ENCODE assay signal across 1 cellular context in the genomic region with DNA sequence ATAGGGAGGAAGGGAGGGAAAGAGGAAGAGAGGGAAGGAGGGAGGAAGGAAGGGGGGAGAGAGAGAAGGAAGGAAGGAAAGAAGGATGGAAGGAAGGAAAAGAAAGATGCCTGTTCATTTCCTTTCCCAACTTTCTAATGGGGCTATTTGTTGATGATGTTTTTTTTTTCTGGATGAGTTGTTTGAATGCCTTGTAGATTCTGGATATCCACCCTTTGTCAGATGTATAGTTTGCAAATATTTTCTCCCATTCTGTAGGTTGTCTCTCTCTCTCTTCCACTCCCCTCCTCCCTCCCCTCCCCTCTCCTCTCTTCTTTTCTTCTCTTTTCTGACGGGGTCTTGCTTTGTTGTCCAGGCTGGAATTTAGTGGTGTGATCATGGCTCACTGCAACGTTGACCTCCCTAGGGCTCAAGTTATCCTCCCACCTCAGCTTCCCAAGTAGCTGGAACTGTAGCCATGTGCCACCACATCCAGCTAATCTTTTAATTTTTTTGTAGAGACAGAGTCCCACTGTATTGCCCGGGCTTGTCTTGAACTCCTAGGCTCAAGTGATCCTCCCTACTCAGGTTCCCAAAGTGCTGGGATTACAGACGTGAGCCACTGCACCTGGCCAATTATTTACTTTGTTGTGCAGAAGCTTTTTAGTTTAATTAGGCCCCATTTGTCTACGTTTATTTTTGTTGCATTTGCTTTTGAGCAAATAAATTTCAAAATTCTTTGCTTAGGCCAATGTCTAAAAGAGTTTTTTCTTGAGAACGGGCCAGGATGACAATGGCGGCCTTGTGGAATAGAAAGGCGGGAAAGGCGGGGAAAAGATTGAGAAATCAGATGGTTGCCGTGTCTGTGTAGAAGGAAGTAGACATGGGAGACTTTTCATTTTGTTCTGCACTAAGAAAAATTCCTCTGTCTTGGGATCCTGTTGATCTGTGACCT.
TF ChIP-seq lines count a peak whose summit lies in the region.

No MANE protein-coding gene starts in this region.

TF ChIP-seq in HepG2, 621 proteins besides CTCF, POLR2A, EP300 and RAD21 (continued from another document and continues in another):
- TF ChIP-seq, protein P1, sequence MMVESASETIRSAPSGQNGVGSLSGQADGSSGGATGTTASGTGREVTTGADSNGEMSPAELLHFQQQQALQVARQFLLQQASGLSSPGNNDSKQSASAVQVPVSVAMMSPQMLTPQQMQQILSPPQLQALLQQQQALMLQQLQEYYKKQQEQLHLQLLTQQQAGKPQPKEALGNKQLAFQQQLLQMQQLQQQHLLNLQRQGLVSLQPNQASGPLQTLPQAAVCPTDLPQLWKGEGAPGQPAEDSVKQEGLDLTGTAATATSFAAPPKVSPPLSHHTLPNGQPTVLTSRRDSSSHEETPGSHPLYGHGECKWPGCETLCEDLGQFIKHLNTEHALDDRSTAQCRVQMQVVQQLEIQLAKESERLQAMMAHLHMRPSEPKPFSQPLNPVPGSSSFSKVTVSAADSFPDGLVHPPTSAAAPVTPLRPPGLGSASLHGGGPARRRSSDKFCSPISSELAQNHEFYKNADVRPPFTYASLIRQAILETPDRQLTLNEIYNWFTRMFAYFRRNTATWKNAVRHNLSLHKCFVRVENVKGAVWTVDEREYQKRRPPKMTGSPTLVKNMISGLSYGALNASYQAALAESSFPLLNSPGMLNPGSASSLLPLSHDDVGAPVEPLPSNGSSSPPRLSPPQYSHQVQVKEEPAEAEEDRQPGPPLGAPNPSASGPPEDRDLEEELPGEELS (CRISPR knock-in tag; IDR thresholded peaks at IDR 0.05): peak; percentile 64; the same call in 1 of the 2 replicates
- no peak for TF ChIP-seq GABPB1 (CRISPR knock-in tag; IDR thresholded peaks at IDR 0.05)
- TF ChIP-seq, protein P2, sequence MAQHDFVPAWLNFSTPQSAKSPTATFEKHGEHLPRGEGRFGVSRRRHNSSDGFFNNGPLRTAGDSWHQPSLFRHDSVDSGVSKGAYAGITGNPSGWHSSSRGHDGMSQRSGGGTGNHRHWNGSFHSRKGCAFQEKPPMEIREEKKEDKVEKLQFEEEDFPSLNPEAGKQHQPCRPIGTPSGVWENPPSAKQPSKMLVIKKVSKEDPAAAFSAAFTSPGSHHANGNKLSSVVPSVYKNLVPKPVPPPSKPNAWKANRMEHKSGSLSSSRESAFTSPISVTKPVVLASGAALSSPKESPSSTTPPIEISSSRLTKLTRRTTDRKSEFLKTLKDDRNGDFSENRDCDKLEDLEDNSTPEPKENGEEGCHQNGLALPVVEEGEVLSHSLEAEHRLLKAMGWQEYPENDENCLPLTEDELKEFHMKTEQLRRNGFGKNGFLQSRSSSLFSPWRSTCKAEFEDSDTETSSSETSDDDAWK (CRISPR knock-in tag; IDR thresholded peaks at IDR 0.05): no peak
- TF ChIP-seq, protein P3, sequence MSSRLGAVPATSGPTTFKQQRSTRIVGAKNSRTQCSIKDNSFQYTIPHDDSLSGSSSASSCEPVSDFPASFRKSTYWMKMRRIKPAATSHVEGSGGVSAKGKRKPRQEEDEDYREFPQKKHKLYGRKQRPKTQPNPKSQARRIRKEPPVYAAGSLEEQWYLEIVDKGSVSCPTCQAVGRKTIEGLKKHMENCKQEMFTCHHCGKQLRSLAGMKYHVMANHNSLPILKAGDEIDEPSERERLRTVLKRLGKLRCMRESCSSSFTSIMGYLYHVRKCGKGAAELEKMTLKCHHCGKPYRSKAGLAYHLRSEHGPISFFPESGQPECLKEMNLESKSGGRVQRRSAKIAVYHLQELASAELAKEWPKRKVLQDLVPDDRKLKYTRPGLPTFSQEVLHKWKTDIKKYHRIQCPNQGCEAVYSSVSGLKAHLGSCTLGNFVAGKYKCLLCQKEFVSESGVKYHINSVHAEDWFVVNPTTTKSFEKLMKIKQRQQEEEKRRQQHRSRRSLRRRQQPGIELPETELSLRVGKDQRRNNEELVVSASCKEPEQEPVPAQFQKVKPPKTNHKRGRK (CRISPR knock-in tag; IDR thresholded peaks at IDR 0.05): 0 out of 2 replicates have a peak, but pooled peaks have one; percentile 31
- no peak for TF ChIP-seq CHD4 (IDR thresholded peaks at IDR 0.05; ENCODE audit: borderline replicate concordance, low read length)
- TF ChIP-seq, protein P4, sequence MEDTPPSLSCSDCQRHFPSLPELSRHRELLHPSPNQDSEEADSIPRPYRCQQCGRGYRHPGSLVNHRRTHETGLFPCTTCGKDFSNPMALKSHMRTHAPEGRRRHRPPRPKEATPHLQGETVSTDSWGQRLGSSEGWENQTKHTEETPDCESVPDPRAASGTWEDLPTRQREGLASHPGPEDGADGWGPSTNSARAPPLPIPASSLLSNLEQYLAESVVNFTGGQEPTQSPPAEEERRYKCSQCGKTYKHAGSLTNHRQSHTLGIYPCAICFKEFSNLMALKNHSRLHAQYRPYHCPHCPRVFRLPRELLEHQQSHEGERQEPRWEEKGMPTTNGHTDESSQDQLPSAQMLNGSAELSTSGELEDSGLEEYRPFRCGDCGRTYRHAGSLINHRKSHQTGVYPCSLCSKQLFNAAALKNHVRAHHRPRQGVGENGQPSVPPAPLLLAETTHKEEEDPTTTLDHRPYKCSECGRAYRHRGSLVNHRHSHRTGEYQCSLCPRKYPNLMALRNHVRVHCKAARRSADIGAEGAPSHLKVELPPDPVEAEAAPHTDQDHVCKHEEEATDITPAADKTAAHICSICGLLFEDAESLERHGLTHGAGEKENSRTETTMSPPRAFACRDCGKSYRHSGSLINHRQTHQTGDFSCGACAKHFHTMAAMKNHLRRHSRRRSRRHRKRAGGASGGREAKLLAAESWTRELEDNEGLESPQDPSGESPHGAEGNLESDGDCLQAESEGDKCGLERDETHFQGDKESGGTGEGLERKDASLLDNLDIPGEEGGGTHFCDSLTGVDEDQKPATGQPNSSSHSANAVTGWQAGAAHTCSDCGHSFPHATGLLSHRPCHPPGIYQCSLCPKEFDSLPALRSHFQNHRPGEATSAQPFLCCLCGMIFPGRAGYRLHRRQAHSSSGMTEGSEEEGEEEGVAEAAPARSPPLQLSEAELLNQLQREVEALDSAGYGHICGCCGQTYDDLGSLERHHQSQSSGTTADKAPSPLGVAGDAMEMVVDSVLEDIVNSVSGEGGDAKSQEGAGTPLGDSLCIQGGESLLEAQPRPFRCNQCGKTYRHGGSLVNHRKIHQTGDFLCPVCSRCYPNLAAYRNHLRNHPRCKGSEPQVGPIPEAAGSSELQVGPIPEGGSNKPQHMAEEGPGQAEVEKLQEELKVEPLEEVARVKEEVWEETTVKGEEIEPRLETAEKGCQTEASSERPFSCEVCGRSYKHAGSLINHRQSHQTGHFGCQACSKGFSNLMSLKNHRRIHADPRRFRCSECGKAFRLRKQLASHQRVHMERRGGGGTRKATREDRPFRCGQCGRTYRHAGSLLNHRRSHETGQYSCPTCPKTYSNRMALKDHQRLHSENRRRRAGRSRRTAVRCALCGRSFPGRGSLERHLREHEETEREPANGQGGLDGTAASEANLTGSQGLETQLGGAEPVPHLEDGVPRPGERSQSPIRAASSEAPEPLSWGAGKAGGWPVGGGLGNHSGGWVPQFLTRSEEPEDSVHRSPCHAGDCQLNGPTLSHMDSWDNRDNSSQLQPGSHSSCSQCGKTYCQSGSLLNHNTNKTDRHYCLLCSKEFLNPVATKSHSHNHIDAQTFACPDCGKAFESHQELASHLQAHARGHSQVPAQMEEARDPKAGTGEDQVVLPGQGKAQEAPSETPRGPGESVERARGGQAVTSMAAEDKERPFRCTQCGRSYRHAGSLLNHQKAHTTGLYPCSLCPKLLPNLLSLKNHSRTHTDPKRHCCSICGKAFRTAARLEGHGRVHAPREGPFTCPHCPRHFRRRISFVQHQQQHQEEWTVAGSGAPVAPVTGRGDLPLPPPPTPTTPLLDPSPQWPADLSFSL (CRISPR knock-in tag; IDR thresholded peaks at IDR 0.05): no peak
- TF ChIP-seq ZNF121 (CRISPR knock-in tag; IDR thresholded peaks at IDR 0.05): peak; percentile 86
- TF ChIP-seq GATA4 (IDR thresholded peaks at IDR 0.05; ENCODE audit: borderline replicate concordance, low read depth): no peak
- TF ChIP-seq ZNF567 (CRISPR knock-in tag; IDR thresholded peaks at IDR 0.05; ENCODE audit: borderline replicate concordance): no peak
- TF ChIP-seq, protein P5, sequence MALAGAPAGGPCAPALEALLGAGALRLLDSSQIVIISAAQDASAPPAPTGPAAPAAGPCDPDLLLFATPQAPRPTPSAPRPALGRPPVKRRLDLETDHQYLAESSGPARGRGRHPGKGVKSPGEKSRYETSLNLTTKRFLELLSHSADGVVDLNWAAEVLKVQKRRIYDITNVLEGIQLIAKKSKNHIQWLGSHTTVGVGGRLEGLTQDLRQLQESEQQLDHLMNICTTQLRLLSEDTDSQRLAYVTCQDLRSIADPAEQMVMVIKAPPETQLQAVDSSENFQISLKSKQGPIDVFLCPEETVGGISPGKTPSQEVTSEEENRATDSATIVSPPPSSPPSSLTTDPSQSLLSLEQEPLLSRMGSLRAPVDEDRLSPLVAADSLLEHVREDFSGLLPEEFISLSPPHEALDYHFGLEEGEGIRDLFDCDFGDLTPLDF (CRISPR knock-in tag; IDR thresholded peaks at IDR 0.05): 0 out of 2 replicates have a peak, but pooled peaks have one; percentile 46
- no peak for TF ChIP-seq DPF2 (CRISPR knock-in tag; IDR thresholded peaks at IDR 0.05; ENCODE audit: borderline replicate concordance, low read depth)
- TF ChIP-seq, protein P6, sequence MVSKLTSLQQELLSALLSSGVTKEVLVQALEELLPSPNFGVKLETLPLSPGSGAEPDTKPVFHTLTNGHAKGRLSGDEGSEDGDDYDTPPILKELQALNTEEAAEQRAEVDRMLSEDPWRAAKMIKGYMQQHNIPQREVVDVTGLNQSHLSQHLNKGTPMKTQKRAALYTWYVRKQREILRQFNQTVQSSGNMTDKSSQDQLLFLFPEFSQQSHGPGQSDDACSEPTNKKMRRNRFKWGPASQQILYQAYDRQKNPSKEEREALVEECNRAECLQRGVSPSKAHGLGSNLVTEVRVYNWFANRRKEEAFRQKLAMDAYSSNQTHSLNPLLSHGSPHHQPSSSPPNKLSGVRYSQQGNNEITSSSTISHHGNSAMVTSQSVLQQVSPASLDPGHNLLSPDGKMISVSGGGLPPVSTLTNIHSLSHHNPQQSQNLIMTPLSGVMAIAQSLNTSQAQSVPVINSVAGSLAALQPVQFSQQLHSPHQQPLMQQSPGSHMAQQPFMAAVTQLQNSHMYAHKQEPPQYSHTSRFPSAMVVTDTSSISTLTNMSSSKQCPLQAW (CRISPR knock-in tag; IDR thresholded peaks at IDR 0.05): no peak
- peak; percentile 99 for TF ChIP-seq PCBP1 (IDR thresholded peaks at IDR 0.05; ENCODE audit: borderline replicate concordance, low read depth, low read length)
- no peak for TF ChIP-seq NR1H2 (CRISPR knock-in tag; IDR thresholded peaks at IDR 0.05; ENCODE audit: borderline replicate concordance, low read depth)
- TF ChIP-seq, protein P7, sequence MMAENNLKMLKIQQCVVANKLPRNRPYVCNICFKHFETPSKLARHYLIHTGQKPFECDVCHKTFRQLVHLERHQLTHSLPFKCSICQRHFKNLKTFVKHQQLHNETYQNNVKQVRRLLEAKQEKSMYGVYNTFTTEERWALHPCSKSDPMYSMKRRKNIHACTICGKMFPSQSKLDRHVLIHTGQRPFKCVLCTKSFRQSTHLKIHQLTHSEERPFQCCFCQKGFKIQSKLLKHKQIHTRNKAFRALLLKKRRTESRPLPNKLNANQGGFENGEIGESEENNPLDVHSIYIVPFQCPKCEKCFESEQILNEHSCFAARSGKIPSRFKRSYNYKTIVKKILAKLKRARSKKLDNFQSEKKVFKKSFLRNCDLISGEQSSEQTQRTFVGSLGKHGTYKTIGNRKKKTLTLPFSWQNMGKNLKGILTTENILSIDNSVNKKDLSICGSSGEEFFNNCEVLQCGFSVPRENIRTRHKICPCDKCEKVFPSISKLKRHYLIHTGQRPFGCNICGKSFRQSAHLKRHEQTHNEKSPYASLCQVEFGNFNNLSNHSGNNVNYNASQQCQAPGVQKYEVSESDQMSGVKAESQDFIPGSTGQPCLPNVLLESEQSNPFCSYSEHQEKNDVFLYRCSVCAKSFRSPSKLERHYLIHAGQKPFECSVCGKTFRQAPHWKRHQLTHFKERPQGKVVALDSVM (CRISPR knock-in tag; IDR thresholded peaks at IDR 0.05): no peak
- TF ChIP-seq, protein P8, sequence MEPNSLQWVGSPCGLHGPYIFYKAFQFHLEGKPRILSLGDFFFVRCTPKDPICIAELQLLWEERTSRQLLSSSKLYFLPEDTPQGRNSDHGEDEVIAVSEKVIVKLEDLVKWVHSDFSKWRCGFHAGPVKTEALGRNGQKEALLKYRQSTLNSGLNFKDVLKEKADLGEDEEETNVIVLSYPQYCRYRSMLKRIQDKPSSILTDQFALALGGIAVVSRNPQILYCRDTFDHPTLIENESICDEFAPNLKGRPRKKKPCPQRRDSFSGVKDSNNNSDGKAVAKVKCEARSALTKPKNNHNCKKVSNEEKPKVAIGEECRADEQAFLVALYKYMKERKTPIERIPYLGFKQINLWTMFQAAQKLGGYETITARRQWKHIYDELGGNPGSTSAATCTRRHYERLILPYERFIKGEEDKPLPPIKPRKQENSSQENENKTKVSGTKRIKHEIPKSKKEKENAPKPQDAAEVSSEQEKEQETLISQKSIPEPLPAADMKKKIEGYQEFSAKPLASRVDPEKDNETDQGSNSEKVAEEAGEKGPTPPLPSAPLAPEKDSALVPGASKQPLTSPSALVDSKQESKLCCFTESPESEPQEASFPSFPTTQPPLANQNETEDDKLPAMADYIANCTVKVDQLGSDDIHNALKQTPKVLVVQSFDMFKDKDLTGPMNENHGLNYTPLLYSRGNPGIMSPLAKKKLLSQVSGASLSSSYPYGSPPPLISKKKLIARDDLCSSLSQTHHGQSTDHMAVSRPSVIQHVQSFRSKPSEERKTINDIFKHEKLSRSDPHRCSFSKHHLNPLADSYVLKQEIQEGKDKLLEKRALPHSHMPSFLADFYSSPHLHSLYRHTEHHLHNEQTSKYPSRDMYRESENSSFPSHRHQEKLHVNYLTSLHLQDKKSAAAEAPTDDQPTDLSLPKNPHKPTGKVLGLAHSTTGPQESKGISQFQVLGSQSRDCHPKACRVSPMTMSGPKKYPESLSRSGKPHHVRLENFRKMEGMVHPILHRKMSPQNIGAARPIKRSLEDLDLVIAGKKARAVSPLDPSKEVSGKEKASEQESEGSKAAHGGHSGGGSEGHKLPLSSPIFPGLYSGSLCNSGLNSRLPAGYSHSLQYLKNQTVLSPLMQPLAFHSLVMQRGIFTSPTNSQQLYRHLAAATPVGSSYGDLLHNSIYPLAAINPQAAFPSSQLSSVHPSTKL (CRISPR knock-in tag; IDR thresholded peaks at IDR 0.05): peak; percentile 52; the same call in 1 of the 2 replicates
- TF ChIP-seq, protein P9, sequence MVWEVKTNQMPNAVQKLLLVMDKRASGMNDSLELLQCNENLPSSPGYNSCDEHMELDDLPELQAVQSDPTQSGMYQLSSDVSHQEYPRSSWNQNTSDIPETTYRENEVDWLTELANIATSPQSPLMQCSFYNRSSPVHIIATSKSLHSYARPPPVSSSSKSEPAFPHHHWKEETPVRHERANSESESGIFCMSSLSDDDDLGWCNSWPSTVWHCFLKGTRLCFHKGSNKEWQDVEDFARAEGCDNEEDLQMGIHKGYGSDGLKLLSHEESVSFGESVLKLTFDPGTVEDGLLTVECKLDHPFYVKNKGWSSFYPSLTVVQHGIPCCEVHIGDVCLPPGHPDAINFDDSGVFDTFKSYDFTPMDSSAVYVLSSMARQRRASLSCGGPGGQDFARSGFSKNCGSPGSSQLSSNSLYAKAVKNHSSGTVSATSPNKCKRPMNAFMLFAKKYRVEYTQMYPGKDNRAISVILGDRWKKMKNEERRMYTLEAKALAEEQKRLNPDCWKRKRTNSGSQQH (CRISPR knock-in tag; IDR thresholded peaks at IDR 0.05; ENCODE audit: low read depth): no peak
- TF ChIP-seq, protein P10, sequence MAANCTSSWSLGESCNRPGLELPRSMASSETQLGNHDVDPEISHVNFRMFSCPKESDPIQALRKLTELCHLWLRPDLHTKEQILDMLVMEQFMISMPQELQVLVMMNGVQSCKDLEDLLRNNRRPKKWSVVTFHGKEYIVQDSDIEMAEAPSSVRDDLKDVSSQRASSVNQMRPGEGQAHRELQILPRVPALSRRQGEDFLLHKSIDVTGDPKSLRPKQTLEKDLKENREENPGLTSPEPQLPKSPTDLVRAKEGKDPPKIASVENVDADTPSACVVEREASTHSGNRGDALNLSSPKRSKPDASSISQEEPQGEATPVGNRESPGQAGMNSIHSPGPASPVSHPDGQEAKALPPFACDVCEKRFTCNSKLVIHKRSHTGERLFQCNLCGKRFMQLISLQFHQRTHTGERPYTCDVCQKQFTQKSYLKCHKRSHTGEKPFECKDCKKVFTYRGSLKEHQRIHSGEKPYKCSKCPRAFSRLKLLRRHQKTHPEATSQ (CRISPR knock-in tag; IDR thresholded peaks at IDR 0.05; ENCODE audit: borderline replicate concordance): no peak
- TF ChIP-seq TBX3 (IDR thresholded peaks at IDR 0.05; ENCODE audit: borderline replicate concordance): no peak
